18 cellular contexts compared by ENCODE assay signal in the genomic region with DNA sequence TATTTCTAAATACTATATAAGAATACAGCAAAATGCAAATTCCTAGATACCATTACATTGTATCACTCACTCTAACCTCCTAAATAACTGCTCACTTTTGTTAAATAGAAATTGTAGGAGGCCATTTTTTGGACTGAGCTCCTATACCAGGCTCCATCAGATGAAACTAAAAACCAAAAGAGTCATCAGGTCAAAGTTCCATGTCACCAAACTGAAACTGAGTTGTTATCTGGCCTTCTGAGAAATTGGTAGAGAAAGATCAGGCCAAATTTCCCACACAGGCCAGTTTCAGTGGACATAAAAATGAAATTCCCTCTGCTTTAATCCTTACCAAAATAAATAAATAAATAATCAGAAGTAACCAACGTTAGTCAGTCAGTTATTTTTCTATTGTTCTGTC.
"Had no signal": no experiment of that assay in that cellular context is flagged by ENCODE, and none has a peak within 500 bp of the region (broad histone marks: within the 10 kb centered on the region; RNA-seq: fewer than 3 reads in every experiment).

No MANE protein-coding gene starts in this region.

- H3K4me2 ChIP-seq: smooth muscle cell had no signal

- H3K9me3 Mint-ChIP-seq: endodermal cell; naive thymus-derived CD8-positive, alpha-beta T cell; neural crest cell had no signal

- ATAC-seq: esophagus mucosa; heart left ventricle; left colon; mucosa of descending colon; naive thymus-derived CD8-positive, alpha-beta T cell; right cardiac atrium had no signal

- H3K4me3 ChIP-seq: coronary artery, heart left ventricle, mucosa of descending colon, ovary, smooth muscle cell had no signal

- H3K27ac ChIP-seq: coronary artery, heart left ventricle, ovary had no signal

- H3K36me3 ChIP-seq: heart left ventricle, ovary had no signal

- H3K4me3 Mint-ChIP-seq: endodermal cell; naive thymus-derived CD8-positive, alpha-beta T cell; neural crest cell had no signal

- H3K27me3 ChIP-seq: heart left ventricle, ovary had no signal

- H3K27me3 Mint-ChIP-seq: naive thymus-derived CD8-positive, alpha-beta T cell; progenitor cell of endocrine pancreas had no signal

- H3K27ac Mint-ChIP-seq: endodermal cell; naive thymus-derived CD8-positive, alpha-beta T cell; progenitor cell of endocrine pancreas had no signal

- FAIRE-seq: frontal cortex had no signal

- H3K9me3 ChIP-seq: heart left ventricle, mucosa of descending colon, ovary had no signal

- DNase-seq: effector CD4-positive, alpha-beta T cell; endodermal cell; heart left ventricle; hippocampal formation; left colon; mammary epithelial cell; mucosa of descending colon; naive thymus-derived CD8-positive, alpha-beta T cell; ovary; right cardiac atrium; stimulated activated CD4-positive, alpha-beta T cell treated with anti-CD3 and anti-CD28 coated beads, Interleukin-2, amount 100 ng/mL, for 48 hours; stimulated activated naive CD4-positive, alpha-beta T cell treated with Interleukin-2 at 50 U/mL for 16 hours had no signal
